In genomic region chr5:69093771-69094570, GRCh38 we compare ENCODE assay signal across 8 cellular contexts. TPM values are rescaled to one million over a fixed set of nuclear protein-coding genes. Genes with fewer than 3 reads are reported as not detected.
A peak's percentile ranks its signal among the peaks of the same experiment; 100 is the strongest.
DNase-seq lines count a peak whose midpoint lies in the region; ATAC-seq and TF ChIP-seq lines count a peak whose summit lies in the region.

Gene SLC30A5, plus strand, starts transcription at chr5:69094014. Its CDS starts 242 bp downstream, at chr5:69094256.

- DNase-seq in GM13977 (ENCODE audit: low spot score) (peak; percentile 96), NCI-H1694 treated with DMSO at 0.1 percent for 48 hours (lab: John Stamatoyannopoulos, UW) (peak; percentile 97), T-helper 2 cell (peak; percentile 92 to 99 (median 98)), anterior cingulate cortex (lab: John Stamatoyannopoulos, UW) (peak; percentile 74 to 100 (median 98)), right atrium auricular region (ENCODE audit: low spot score) (peak; percentile 98), putamen (ENCODE audit: low spot score) (peak; percentile 99), aorta (peak; percentile 99 to 100)

- H3K9me3 ChIP-seq in right atrium auricular region (no peaks in the 10 kb centered on the region), aorta (ENCODE audit: control insufficient read depth, low read length) (no peaks in the 10 kb centered on the region)

- peak; percentile 99 for ATAC-seq in HG02885 (IDR thresholded peaks at IDR 0.05; ENCODE audit: poor library complexity, unreplicated experiment)
- peak; percentile 100 for ATAC-seq in aorta (ENCODE audit: low FRiP score)

- TF ChIP-seq CTCF in GM13977 (IDR thresholded peaks at IDR 0.05; ENCODE audit: extremely low read depth, insufficient read depth, missing control alignments) (peak; percentile 89), right atrium auricular region (IDR thresholded peaks at IDR 0.05) (peak; percentile 65 to 91)

- intact Hi-C loops in aorta (cut with DNase I), result loop anchor here (2.0 to 10.0 kb wide), 2 partner anchors 277 to 281 kb away; no protein-coding TSS in a partner anchor

- H3K27me3 ChIP-seq in right atrium auricular region (no peaks in the 10 kb centered on the region), aorta (ENCODE audit: control insufficient read depth in 1 of 2, insufficient read depth in 2 of 2, low read length in 1 of 2) (no peaks in the 10 kb centered on the region)

- in situ Hi-C loops in GM13977 (cut with MboI; ENCODE audit: low pct_unique_long_range_greater_than_20kb, low sequenced_read_pairs, unreplicated experiment), result loop anchor here (25.0 kb wide), 1 partner anchor 268 kb away; the partner anchor contains the start of genes AK6, RAD17 and TAF9

- H3K36me3 ChIP-seq in right atrium auricular region (peaks cover 10% of the 10 kb centered on the region), aorta (ENCODE audit: control insufficient read depth in 1 of 2, insufficient read depth in 2 of 2, low read length in 1 of 2) (no peaks in the 10 kb centered on the region)

- H3K27ac ChIP-seq in right atrium auricular region (peak within 1 kb of the TSS; percentile 97), aorta (ENCODE audit: low read depth in 1 of 2, low read length in 2 of 2) (peak within 1 kb of the TSS; percentile 84 to 91)

- H3K4me1 ChIP-seq in right atrium auricular region (peaks cover 0 to 25% of the 10 kb centered on the region in 2 donors), aorta (ENCODE audit: control insufficient read depth in 1 of 2, insufficient read depth in 2 of 2, low read length in 2 of 2) (no peaks in the 10 kb centered on the region)

- H3K4me3 ChIP-seq in right atrium auricular region, result peak within 1 kb of the TSS; percentile 93
- H3K4me3 ChIP-seq in aorta (ENCODE audit: low read length in 2 of 2), result peak within 1 kb of the TSS; percentile 81 to 97

- WGBS in aorta, 2 donors, result 0% methylated on average over 74 to 83 of the region's 83 CpGs

RNA-seq across cellular contexts. Expression of gene SLC30A5, which starts in this region (rescaled TPM):
- total RNA-seq in right atrium auricular region (10 to 100 TPM; 39.7 to 56.6 TPM), aorta (10 to 100 TPM; 42.8 to 43.9 TPM)
- 10 to 100 TPM; 23.5 to 30.1 TPM for polyA plus RNA-seq in aorta

Comparison
In these comparisons a context has a peak if more than half of its experiments do, and no peak if none do; other contexts are left out.
1. Peak in every context shown above with its lines: DNase-seq, ATAC-seq, H3K4me3 ChIP-seq and H3K27ac ChIP-seq.